25 cellular contexts compared by ENCODE assay signal in the genomic region with DNA sequence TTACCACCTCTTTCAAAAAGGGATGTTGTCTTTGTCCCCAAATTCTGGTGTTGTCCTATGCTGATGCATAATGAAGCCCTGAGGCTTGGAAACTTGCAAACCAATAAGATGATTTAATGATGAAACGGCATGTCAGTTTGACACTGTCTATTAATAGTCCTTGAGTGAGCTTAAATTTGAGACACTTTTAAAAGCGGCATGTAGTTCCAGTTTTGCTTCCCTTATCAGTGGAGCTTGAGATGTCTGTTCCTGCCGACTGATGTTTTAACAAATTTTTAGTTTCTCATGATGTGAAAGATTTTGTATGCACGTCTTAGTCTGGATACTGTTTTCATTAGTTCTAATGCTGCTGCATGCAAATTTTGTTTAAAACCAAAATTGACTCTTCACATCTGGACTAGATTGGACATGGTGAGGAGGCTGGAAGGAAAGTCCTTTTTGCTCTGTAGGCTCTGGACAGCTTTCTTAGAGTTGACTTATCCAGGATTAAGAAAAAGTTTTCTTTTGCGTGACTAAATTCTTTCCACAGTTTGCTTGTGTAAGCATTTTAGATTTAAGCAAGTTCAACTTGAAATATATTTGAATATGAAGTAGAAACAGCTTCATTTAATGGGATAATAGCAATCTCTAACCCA. TPM values are rescaled to one million over a fixed set of nuclear protein-coding genes. Genes with fewer than 3 reads are reported as not detected.
A peak's percentile ranks its signal among the peaks of the same experiment; 100 is the strongest.
DNase-seq lines count a peak whose midpoint lies in the region; ATAC-seq lines count a peak whose summit lies in the region.
"Had no signal": no experiment of that assay in that cellular context is flagged by ENCODE, and none has a peak within 500 bp of the region (broad histone marks: within the 10 kb centered on the region; RNA-seq: fewer than 3 reads in every experiment).

No MANE protein-coding gene starts in this region.

- ATAC-seq in GM19395 (IDR thresholded peaks at IDR 0.05; ENCODE audit: unreplicated experiment), result peak; percentile 80
- peak; percentile 53 for ATAC-seq in HG03045 (IDR thresholded peaks at IDR 0.05; ENCODE audit: unreplicated experiment)
- ATAC-seq in HG03439 (IDR thresholded peaks at IDR 0.05; ENCODE audit: unreplicated experiment), result no peak
- ATAC-seq in GM21423 (IDR thresholded peaks at IDR 0.05; ENCODE audit: unreplicated experiment), result no peak
- ATAC-seq: activated naive CD8-positive, alpha-beta T cell treated with anti-CD3 and anti-CD28 coated beads, Interleukin-2, amount 50 U/mL, for 24 hours; effector memory CD8-positive, alpha-beta T cell; upper lobe of right lung had no signal

- DNase-seq in AG08395 (ENCODE audit: low spot score) (peak; percentile 11), RPMI7951 (ENCODE audit: low read depth) (peak; percentile 45), NCI-H526 (lab: John Stamatoyannopoulos, UW) (no peak), NCI-H128 (lab: John Stamatoyannopoulos, UW; ENCODE audit: unreplicated experiment) (no peak)
- DNase-seq: activated CD4-positive, alpha-beta T cell treated with anti-CD3 and anti-CD28 coated beads, Interleukin-2, amount 10 ng/mL, durations not matched to agents 7 days and 5 days; activated effector memory CD4-positive, alpha-beta T cell treated with Interleukin-2 at 50 U/mL for 16 hours; activated naive CD8-positive, alpha-beta T cell treated with anti-CD3 and anti-CD28 coated beads, Interleukin-2, amount 50 U/mL, for 24 hours; brain microvascular endothelial cell; COR-L47; DND-41; effector memory CD8-positive, alpha-beta T cell; esophagus squamous epithelium; mesendoderm; naive B cell; NCI-H1092; NCI-H2081 treated with DMSO at 0.1 percent for 48 hours; NCI-H446 treated with DMSO at 0.1 percent for 48 hours; occipital lobe; SHP77; stimulated activated CD4-positive, alpha-beta T cell treated with anti-CD3 and anti-CD28 coated beads, Interleukin-4, amount 100 ng/mL, for 24 hours; upper lobe of right lung had no signal

RNA-seq across cellular contexts. Expression of a gene that starts 11.7 kb away (rescaled TPM):
- total RNA-seq in RPMI7951 (2014; rRNA removed; shearing (Covaris generic)), result 59.3 and 69.2 TPM in 2 replicates

RNA-seq across cellular contexts. Expression of a gene that starts 14.2 kb away (rescaled TPM):
- 93.1 and 97.7 TPM in 2 replicates for total RNA-seq in RPMI7951 (2014; rRNA removed; shearing (Covaris generic))

RNA-seq across cellular contexts. Expression of a gene that starts 57.4 kb away (rescaled TPM):
- 29.1 and 39.4 TPM in 2 replicates for total RNA-seq in RPMI7951 (2014; rRNA removed; shearing (Covaris generic))

Comparison
In these comparisons a context has a peak if more than half of its experiments do, and no peak if none do; other contexts are left out.
1. DNase-seq: peak in AG08395 (single experiment) and RPMI7951 (single experiment); none in NCI-H526 (0 of 2) and NCI-H128 (single experiment).
2. ATAC-seq: peak in GM19395 (single experiment) and HG03045 (single experiment); none in HG03439 (single experiment) and GM21423 (single experiment).